Comparison of ENCODE assay signal across 8 cellular contexts in the genomic region with DNA sequence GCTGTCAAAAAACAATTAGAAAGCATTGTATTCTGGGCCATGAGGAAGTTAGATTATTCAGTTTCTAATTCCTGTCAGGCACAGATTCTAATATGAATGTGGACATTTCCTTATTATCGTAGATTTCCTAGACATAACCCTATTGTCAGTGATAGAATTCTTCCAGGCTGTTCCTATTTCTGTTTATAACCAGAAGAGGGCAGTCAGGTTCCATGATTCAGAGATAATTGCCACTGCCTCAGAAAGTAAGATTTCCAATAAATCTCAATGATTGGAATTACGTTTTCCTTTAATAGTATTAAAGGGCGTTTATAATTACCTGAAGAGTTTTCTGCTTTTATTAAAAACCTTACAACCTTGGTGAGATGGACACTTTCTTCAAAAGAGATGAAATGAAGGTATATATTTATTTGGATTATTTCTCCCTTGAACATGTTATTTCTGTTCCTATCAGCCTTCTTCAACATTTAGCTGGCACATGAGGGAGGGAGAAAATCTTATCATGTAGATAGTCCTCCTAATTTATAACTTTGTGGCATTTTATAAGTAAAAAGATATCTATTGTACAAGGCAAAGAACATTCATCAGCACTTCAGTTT.
DNase-seq lines count a peak whose midpoint lies in the region; ATAC-seq and FAIRE-seq lines count a peak whose summit lies in the region.

No MANE protein-coding gene starts in this region.

- no peaks in the 10 kb centered on the region for H3K4me1 Mint-ChIP-seq in activated naive CD8-positive, alpha-beta T cell treated with anti-CD3 and anti-CD28 coated beads for 36 hours

- DNase-seq in NCI-H1436 (lab: John Stamatoyannopoulos, UW) (peak; percentile 31), NCI-H1436 treated with DMSO at 0.1 percent for 48 hours (lab: John Stamatoyannopoulos, UW) (no peak), KG1 (lab: John Stamatoyannopoulos, UW) (peak; percentile 44), SKM-1 treated with dmso at 0.1 percent for 144 hours (lab: John Stamatoyannopoulos, UW; ENCODE audit: unreplicated experiment) (peak; percentile 16), frontal cortex (ENCODE audit: low spot score in 2 of 2) (peak; percentile 20 to 53), sciatic nerve (ENCODE audit: low spot score) (no peak), 8988T (no peak)
- no peak for DNase-seq in activated naive CD8-positive, alpha-beta T cell treated with anti-CD3 and anti-CD28 coated beads for 36 hours

- no peaks in the 10 kb centered on the region for H3K9me3 Mint-ChIP-seq in activated naive CD8-positive, alpha-beta T cell treated with anti-CD3 and anti-CD28 coated beads for 36 hours

- peak; percentile 67 for FAIRE-seq in frontal cortex (lab: Jason Lieb, UNC)

- H3K36me3 Mint-ChIP-seq in activated naive CD8-positive, alpha-beta T cell treated with anti-CD3 and anti-CD28 coated beads for 36 hours: no peaks in the 10 kb centered on the region

- intact Hi-C loops in sciatic nerve (cut with DNase I): loop anchor here (10.0 kb wide), 1 partner anchor 1684 kb away; no protein-coding TSS in a partner anchor

- H3K27me3 Mint-ChIP-seq in activated naive CD8-positive, alpha-beta T cell treated with anti-CD3 and anti-CD28 coated beads for 36 hours: peaks cover 39% of the 10 kb centered on the region

- no peak overlapping the region for H3K27ac Mint-ChIP-seq in activated naive CD8-positive, alpha-beta T cell treated with anti-CD3 and anti-CD28 coated beads for 36 hours

- ATAC-seq in sciatic nerve: peak; percentile 71

- no peak overlapping the region for H3K4me3 Mint-ChIP-seq in activated naive CD8-positive, alpha-beta T cell treated with anti-CD3 and anti-CD28 coated beads for 36 hours

Comparison
In these comparisons a context has a peak if more than half of its experiments do, and no peak if none do; other contexts are left out.
1. DNase-seq: peak in NCI-H1436 (single experiment), KG1 (single experiment), SKM-1 treated with dmso at 0.1 percent for 144 hours (single experiment) and frontal cortex (2 of 2); none in NCI-H1436 treated with DMSO at 0.1 percent for 48 hours (single experiment), sciatic nerve (single experiment), 8988T (single experiment) and activated naive CD8-positive, alpha-beta T cell treated with anti-CD3 and anti-CD28 coated beads for 36 hours (single experiment).